8 cellular contexts compared by ENCODE assay signal in the genomic region with DNA sequence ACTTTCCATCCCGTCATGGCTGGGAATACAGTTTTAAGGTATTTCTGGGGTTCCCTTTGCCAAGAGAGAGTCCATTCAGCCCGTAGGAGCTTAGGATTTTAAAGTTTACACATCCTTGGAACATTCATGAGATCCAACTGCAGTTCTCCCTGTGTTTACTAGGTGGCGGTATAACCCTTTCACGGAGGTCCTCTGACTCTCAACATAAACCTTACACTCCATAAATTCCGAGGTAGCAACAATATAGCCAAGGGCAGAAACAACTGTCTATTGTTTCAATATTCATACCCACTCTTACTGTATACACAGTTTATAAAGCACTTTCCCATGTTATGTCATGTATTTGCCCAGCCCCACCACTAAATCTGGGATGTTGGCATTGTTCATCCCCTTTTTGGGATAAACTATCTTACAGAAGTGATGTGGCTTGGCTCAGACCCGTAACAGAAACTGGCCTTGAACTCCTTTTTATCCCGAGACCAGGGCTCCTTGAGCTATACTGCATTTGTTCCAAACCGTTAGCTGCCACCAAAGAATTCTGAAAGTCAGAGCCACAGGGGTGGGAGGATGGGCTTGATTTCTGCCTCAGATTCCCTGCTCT.
DNase-seq lines count a peak whose midpoint lies in the region; ATAC-seq, FAIRE-seq and TF ChIP-seq lines count a peak whose summit lies in the region.

No MANE protein-coding gene starts in this region.

- H3K9me3 Mint-ChIP-seq in memory B cell, result no peaks in the 10 kb centered on the region

- no peak overlapping the region for H3K4me3 ChIP-seq in GM12864 (ENCODE audit: low read depth, low read length)
- no peak overlapping the region for H3K4me3 ChIP-seq in Jurkat, Clone E6-1 (ENCODE audit: low read length)
- H3K4me3 ChIP-seq in OCI-LY1 (ENCODE audit: low read depth, low read length, poor library complexity, severe bottlenecking), result no peak overlapping the region

- no peaks in the 10 kb centered on the region for H3F3A ChIP-seq in OCI-LY1 (ENCODE audit: insufficient read depth, low read length)

- H3K27me3 ChIP-seq in OCI-LY1 (ENCODE audit: insufficient read depth, low read length), result no peaks in the 10 kb centered on the region

- no peaks in the 10 kb centered on the region for H4K20me1 ChIP-seq in OCI-LY1 (ENCODE audit: insufficient read depth, low read length)

- no peaks in the 10 kb centered on the region for H3K9me2 ChIP-seq in OCI-LY1 (ENCODE audit: low read depth, low read length)

- DNase-seq in GM12864 (ENCODE audit: low read depth), result peak; percentile 2
- DNase-seq in Jurkat, Clone E6-1 (ENCODE audit: low read depth, low spot score), result peak; percentile 33
- DNase-seq in dermis blood vessel endothelial cell, result peak; percentile 75
- DNase-seq in memory B cell (ENCODE audit: low spot score in 2 of 2), result no peak
- no peak for DNase-seq in T-helper 9 cell

- H3K4me1 Mint-ChIP-seq in memory B cell, result no peaks in the 10 kb centered on the region

- H3K9ac ChIP-seq in OCI-LY1 (ENCODE audit: low read length), result no peak overlapping the region

- H3K27ac Mint-ChIP-seq in memory B cell, result no peak overlapping the region

- peak; percentile 91 for FAIRE-seq in A204.1 (lab: Jason Lieb, UNC)

- no peak overlapping the region for H3K4me3 Mint-ChIP-seq in memory B cell

- H2AFZ ChIP-seq in OCI-LY1 (ENCODE audit: low read length), result no peak overlapping the region

- ATAC-seq in memory B cell (ENCODE audit: low read depth), result peak; percentile 21
- no peak for ATAC-seq in HG03571 (IDR thresholded peaks at IDR 0.05; ENCODE audit: unreplicated experiment)

- H3K27ac ChIP-seq in OCI-LY1 (ENCODE audit: low read depth, low read length, poor library complexity, severe bottlenecking), result no peak overlapping the region

- no peaks in the 10 kb centered on the region for H3K4me1 ChIP-seq in OCI-LY1 (ENCODE audit: insufficient read depth, low read length, severe bottlenecking)

- H3K27me3 Mint-ChIP-seq in memory B cell, result peaks cover 8% of the 10 kb centered on the region

- no peak overlapping the region for H3K4me2 ChIP-seq in OCI-LY1 (ENCODE audit: low read length)

- no peaks in the 10 kb centered on the region for H3K79me2 ChIP-seq in OCI-LY1 (ENCODE audit: insufficient read depth, low read length)

- no peaks in the 10 kb centered on the region for H3K9me3 ChIP-seq in OCI-LY1 (ENCODE audit: low read length)

- no peaks in the 10 kb centered on the region for H3K36me3 Mint-ChIP-seq in memory B cell

- H3K36me3 ChIP-seq in OCI-LY1 (ENCODE audit: insufficient read depth, low read length), result no peaks in the 10 kb centered on the region

- TF ChIP-seq CTCF in GM12864 (IDR thresholded peaks at IDR 0.05; ENCODE audit: low read depth, low read length, missing control alignments) (peak; percentile 92), OCI-LY1 (IDR thresholded peaks at IDR 0.05; ENCODE audit: low read length) (peak; percentile 93)

Comparison
In these comparisons a context has a peak if more than half of its experiments do, and no peak if none do; other contexts are left out.
1. DNase-seq: peak in GM12864 (single experiment), Jurkat, Clone E6-1 (single experiment) and dermis blood vessel endothelial cell (single experiment); none in memory B cell (0 of 2) and T-helper 9 cell (single experiment).